14 cellular contexts compared by ENCODE assay signal in the genomic region with DNA sequence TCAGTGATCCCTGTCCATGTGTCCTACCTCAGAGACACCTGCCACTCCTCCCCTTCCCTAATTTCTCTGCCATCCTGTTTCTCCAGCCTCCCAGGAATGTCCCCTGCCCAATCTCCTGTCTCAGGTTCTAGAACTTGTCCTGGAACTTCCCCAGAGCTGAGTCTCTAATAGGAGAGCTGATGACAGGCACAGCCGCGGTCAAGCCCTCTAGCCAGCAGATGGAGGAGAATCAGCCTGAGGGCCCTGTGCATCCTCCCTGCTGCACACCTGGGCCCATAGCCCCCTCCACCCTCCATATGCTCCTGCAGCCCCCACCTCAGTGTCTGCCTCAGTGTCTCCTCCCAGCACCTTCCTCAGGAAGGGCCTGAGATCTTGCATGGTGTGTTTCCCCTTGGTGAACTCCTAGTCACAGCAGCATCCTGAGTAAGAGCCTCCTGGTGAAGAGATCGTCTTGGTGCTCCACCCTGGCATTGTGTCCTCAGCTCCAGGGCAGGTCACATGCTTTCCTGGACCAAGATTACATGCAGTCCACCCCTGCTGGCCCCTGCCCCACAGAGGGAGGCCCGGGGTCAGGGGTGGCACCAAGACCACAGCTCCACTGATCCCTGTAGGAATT. TPM values are rescaled to one million over a fixed set of nuclear protein-coding genes. Genes with fewer than 3 reads are reported as not detected.
DNase-seq lines count a peak whose midpoint lies in the region; ATAC-seq lines count a peak whose summit lies in the region.
"Had no signal": no experiment of that assay in that cellular context is flagged by ENCODE, and none has a peak within 500 bp of the region (broad histone marks: within the 10 kb centered on the region; RNA-seq: fewer than 3 reads in every experiment).

No MANE protein-coding gene starts in this region.

- H3K4me2 ChIP-seq in BLaER1 (peak overlapping the region; percentile 90), neuronal stem cell (ENCODE audit: insufficient read depth, low read length, poor library complexity, severe bottlenecking) (no peak overlapping the region)
- H3K4me2 ChIP-seq: KMS-11 had no signal

- H2BK120ac ChIP-seq in neuronal stem cell (ENCODE audit: low read depth, low read length) = no peak overlapping the region

- intact Hi-C loops in head of caudate nucleus (cut with DNase I) = no loop called here

- no CpG with 5 or more reads among the region's 4 CpGs for WGBS in neuronal stem cell (ENCODE audit: extremely low coverage in 2 of 2, insufficient read length in 2 of 2, insufficient replicate concordance in 1 of 2), 2 donors

- peaks cover 78% of the 10 kb centered on the region for H3K4me1 ChIP-seq in BLaER1
- H3K4me1 ChIP-seq in neuronal stem cell (ENCODE audit: control insufficient read depth in 2 of 2, insufficient read depth in 1 of 2, low read depth in 1 of 2, low read length in 2 of 2) = peaks cover 0 to 4% of the 10 kb centered on the region in 2 donors

- H3K27me3 ChIP-seq in BLaER1 (no peaks in the 10 kb centered on the region), neuronal stem cell (ENCODE audit: control insufficient read depth in 3 of 3, insufficient read depth in 3 of 3, low read depth in 1 of 3, low read length in 3 of 3) (peaks cover 4 to 53% (median 44%) of the 10 kb centered on the region in 3 experiments)
- H3K27me3 ChIP-seq: Peyer's patch had no signal

- no peaks in the 10 kb centered on the region for H3K36me3 ChIP-seq in BLaER1
- no peaks in the 10 kb centered on the region for H3K36me3 ChIP-seq in neuronal stem cell (replicated peaks in 1 of 2; ENCODE audit: control insufficient read depth in 2 of 2, insufficient read depth in 2 of 2, low read length in 2 of 2)
- H3K36me3 ChIP-seq: Peyer's patch had no signal

- no peak overlapping the region for H4K8ac ChIP-seq in neuronal stem cell (ENCODE audit: low read depth, low read length)

- H2AK5ac ChIP-seq in neuronal stem cell (ENCODE audit: low read depth, low read length) = peak overlapping the region; percentile 41

- H4K91ac ChIP-seq in neuronal stem cell (ENCODE audit: low read depth, low read length, poor library complexity) = no peak overlapping the region

- no peak overlapping the region for H3K4me3 ChIP-seq in BLaER1
- peak overlapping the region in 1 of 2 donors; percentile 1 for H3K4me3 ChIP-seq in neuronal stem cell (ENCODE audit: low read length in 2 of 2)
- H3K4me3 ChIP-seq: Peyer's patch had no signal

- H3K9ac ChIP-seq in BLaER1 (peak overlapping the region; percentile 21), neuronal stem cell (ENCODE audit: low read depth, low read length, poor library complexity) (peak overlapping the region; percentile 47)
- H3K9ac ChIP-seq: KMS-11 had no signal

- no peaks in the 10 kb centered on the region for H4K20me1 ChIP-seq in BLaER1

- no peak overlapping the region for H2BK15ac ChIP-seq in neuronal stem cell (ENCODE audit: low read length)

- H2BK5ac ChIP-seq in neuronal stem cell (ENCODE audit: low read length) = no peak overlapping the region

- H3K79me1 ChIP-seq in neuronal stem cell (ENCODE audit: low read depth, low read length) = no peaks in the 10 kb centered on the region

- peak overlapping the region; percentile 8 for H3K23ac ChIP-seq in neuronal stem cell (ENCODE audit: low read depth, low read length, poor library complexity)

- H3K9me3 ChIP-seq in BLaER1 = peaks cover 6% of the 10 kb centered on the region; the same call in 1 of the 2 replicates
- H3K9me3 ChIP-seq in neuronal stem cell (replicated peaks in 1 of 2; ENCODE audit: control insufficient read depth in 2 of 2, insufficient read depth in 1 of 2, low read depth in 1 of 2, low read length in 2 of 2) = no peaks in the 10 kb centered on the region
- H3K9me3 ChIP-seq: Peyer's patch had no signal

- no peak overlapping the region for H3K4ac ChIP-seq in neuronal stem cell (ENCODE audit: low read length)

- H3K27ac ChIP-seq in BLaER1 (peak overlapping the region; percentile 94), neuronal stem cell (replicated peaks; ENCODE audit: low read length) (no peak overlapping the region)
- H3K27ac ChIP-seq: C4-2B, KMS-11 had no signal

- peak; percentile 15 for DNase-seq in NAMALWA (ENCODE audit: low spot score)
- no peak for DNase-seq in neuronal stem cell (ENCODE audit: low spot score)
- DNase-seq in KG1 (lab: John Stamatoyannopoulos, UW) = no peak
- DNase-seq in head of caudate nucleus = no peak
- DNase-seq in NOMO-1 treated with DMSO at 0.1 percent for 48 hours (lab: John Stamatoyannopoulos, UW; ENCODE audit: unreplicated experiment) = no peak
- DNase-seq: DMS 273 treated with DMSO at 0.1 percent for 48 hours, NCI-H510A, NCI-H774 had no signal

- peak overlapping the region; percentile 72 for H3K18ac ChIP-seq in neuronal stem cell (ENCODE audit: low read length)

- no peak overlapping the region for H2AFZ ChIP-seq in neuronal stem cell (ENCODE audit: low read length)

- no peak overlapping the region for H2BK12ac ChIP-seq in neuronal stem cell (ENCODE audit: low read length)

- H3K14ac ChIP-seq in neuronal stem cell (ENCODE audit: low read length) = peak overlapping the region; percentile 47

- ATAC-seq in HG03097 (IDR thresholded peaks at IDR 0.05; ENCODE audit: low FRiP score, unreplicated experiment) (peak; percentile 9), GM21381 (IDR thresholded peaks at IDR 0.05; ENCODE audit: unreplicated experiment) (no peak)

RNA-seq across cellular contexts. Expression of a gene that starts 43.9 kb away (rescaled TPM):
- not detected for polyA plus RNA-seq in neuronal stem cell (2013, experiment 1 of 2)
- not detected for polyA plus RNA-seq in neuronal stem cell (2013, experiment 2 of 2)
